Comparison of ENCODE assay signal across 8 cellular contexts in the genomic region with DNA sequence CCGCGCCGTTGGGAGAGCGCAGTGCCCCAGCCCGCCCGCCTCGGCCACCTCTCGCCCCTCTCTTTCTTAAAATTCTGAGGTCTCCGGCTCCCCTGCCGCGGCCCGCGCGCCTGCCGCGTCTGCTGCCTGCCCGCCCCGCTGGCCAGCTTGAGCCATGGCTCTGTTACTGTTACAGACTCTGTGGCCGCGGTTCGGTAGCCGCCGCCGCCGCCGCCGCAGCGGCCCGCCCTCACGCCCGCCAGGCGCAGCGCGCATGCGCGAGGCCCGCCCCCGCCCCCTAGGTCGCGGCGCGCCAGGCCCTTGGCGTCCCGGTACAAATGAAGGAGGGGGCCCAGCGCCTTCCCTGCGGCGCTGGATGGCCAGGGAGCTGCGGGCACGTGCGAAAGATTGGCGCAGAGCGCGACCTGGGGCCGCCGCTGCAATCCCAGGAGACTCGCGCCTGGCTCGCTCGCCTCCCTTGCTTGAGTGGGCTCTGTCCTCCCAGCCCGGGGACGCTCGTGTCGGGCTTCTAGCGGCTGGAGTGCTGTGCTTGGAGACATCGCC. TPM values are rescaled to one million over a fixed set of nuclear protein-coding genes. Genes with fewer than 3 reads are reported as not detected.
DNase-seq lines count a peak whose midpoint lies in the region; ATAC-seq and TF ChIP-seq lines count a peak whose summit lies in the region.

Gene ONECUT1, minus strand, starts transcription at position 171 of the 543 bp plus-strand sequence. CDS start 452 bp downstream, outside the sequence.

- POLR2A ChIA-PET in IMR-90 (lab: Charles Lee; ENCODE audit: unreplicated experiment) = no interaction called here

- H3K4me1 ChIP-seq in ES-I3 (ENCODE audit: insufficient read depth, low read length) (peaks cover 15% of the 10 kb centered on the region), IMR-90 (ENCODE audit: control insufficient read depth, insufficient read depth, low read length) (peaks cover 5% of the 10 kb centered on the region; the same call in 1 of the 2 replicates), body of pancreas (peaks cover 17% of the 10 kb centered on the region)

- ATAC-seq in GM21529 (IDR thresholded peaks at IDR 0.05; ENCODE audit: unreplicated experiment) (peak; percentile 85), IMR-90 (ENCODE audit: low read depth) (peak; percentile 88), body of pancreas (peak; percentile 75)

- no peak within 1 kb of the TSS for H2BK20ac ChIP-seq in IMR-90 (ENCODE audit: low read depth, low read length)

- H3K27me3 ChIP-seq in IMR-90 (ENCODE audit: control insufficient read depth, insufficient read depth, low read length) (peaks cover 92% of the 10 kb centered on the region), body of pancreas (no peaks in the 10 kb centered on the region)

- H3K4ac ChIP-seq in IMR-90 (ENCODE audit: low read depth, low read length) = no peak within 1 kb of the TSS

- no peak within 1 kb of the TSS for H2BK120ac ChIP-seq in IMR-90 (ENCODE audit: low read depth, low read length)

- no peaks in the 10 kb centered on the region; the same call in 1 of the 2 replicates for H4K20me1 ChIP-seq in IMR-90 (ENCODE audit: insufficient read depth, low read length)

- H3K4me3 ChIP-seq in IMR-90 (ENCODE audit: insufficient read depth, low read depth, low read length) (peak within 1 kb of the TSS; percentile 46), SK-N-MC (peak within 1 kb of the TSS; percentile 78), body of pancreas (peak within 1 kb of the TSS; percentile 57 to 92)

- H3K27ac ChIP-seq in IMR-90 (ENCODE audit: insufficient read depth, low read length) = no peak within 1 kb of the TSS
- H3K27ac ChIP-seq in SK-N-MC = no peak within 1 kb of the TSS
- peak within 1 kb of the TSS; percentile 40 to 96 (median 92) for H3K27ac ChIP-seq in body of pancreas

- no peak within 1 kb of the TSS for H2AK5ac ChIP-seq in IMR-90 (ENCODE audit: low read depth, low read length)

- no peak within 1 kb of the TSS for H2BK5ac ChIP-seq in IMR-90 (ENCODE audit: low read depth, low read length, poor library complexity, severe bottlenecking)

- H4K5ac ChIP-seq in IMR-90 (ENCODE audit: low read depth, low read length) = no peak within 1 kb of the TSS

- 1% methylated on average over 40 of the region's 65 CpGs; no CpG with 5 or more reads in 1 of the 2 experiments for WGBS in IMR-90 (ENCODE audit: extremely low coverage in 2 of 2, insufficient read length in 1 of 2), 2 experiments
- 0 to 1% methylated on average over 19 to 65 of the region's 65 CpGs for WGBS in body of pancreas, 2 donors

- H3K56ac ChIP-seq in IMR-90 (ENCODE audit: extremely low read depth, insufficient read depth, low read length) = no peak within 1 kb of the TSS

- H4K91ac ChIP-seq in IMR-90 (ENCODE audit: insufficient read depth, low read depth, low read length) = no peak within 1 kb of the TSS

- no TSS peak for BruUV-seq in IMR-90 (replicated peaks; lab: Mats Ljungman, UMichigan)

- no peak within 1 kb of the TSS for H3K14ac ChIP-seq in IMR-90 (replicated peaks; ENCODE audit: low read depth, low read length)

- no peak for TF ChIP-seq CTCF in IMR-90 (conservative IDR thresholded peaks at IDR 0.05; ENCODE audit: low read depth, low read length)
- peak in 1 of 7 experiments; percentile 22 for TF ChIP-seq CTCF in body of pancreas (IDR thresholded peaks at IDR 0.05)

- H3K4me2 ChIP-seq in IMR-90 (ENCODE audit: low read depth, low read length) = peak within 1 kb of the TSS; percentile 100

- DNase-seq in IMR-90 (peak; percentile 2), SK-N-MC (ENCODE audit: low read depth, low spot score) (no peak), body of pancreas (peak; percentile 83 to 89 (median 86)), islet precursor cell (peak; percentile 90)
- DNase-seq in stimulated activated CD4-positive, alpha-beta T cell treated with anti-CD3 and anti-CD28 coated beads, Interleukin-1b, Interleukin-23, amount 100 ng/mL, for 24 hours (ENCODE audit: low read depth in 4 of 4, low spot score in 1 of 4) = peak in 3 of 4 experiments; percentile 35 to 43 (median 38)
- no peak for DNase-seq in effector CD8-positive, alpha-beta T cell (lab: John Stamatoyannopoulos, UW)

- CTCF ChIA-PET in IMR-90 (lab: Yijun Ruan, JAX) = no interaction called here

- no peaks in the 10 kb centered on the region for H3K9me1 ChIP-seq in IMR-90 (ENCODE audit: insufficient read depth, low read length)

- no peak within 1 kb of the TSS for H4K8ac ChIP-seq in IMR-90 (ENCODE audit: low read depth in 2 of 2, low read length in 2 of 2)

- dilution Hi-C loops in IMR-90 (cut with HindIII; ENCODE audit: low sequenced_read_pairs, unreplicated experiment) = no loop called here

- no peak within 1 kb of the TSS for H2AK9ac ChIP-seq in IMR-90 (replicated peaks; ENCODE audit: low read depth, low read length, poor library complexity)

- no peak for TF ChIP-seq RAD21 in IMR-90 (IDR thresholded peaks at IDR 0.05; ENCODE audit: low read length)

- no peak within 1 kb of the TSS for H3K23ac ChIP-seq in IMR-90 (ENCODE audit: low read depth, low read length)

- H3K9me3 ChIP-seq in ES-I3 (ENCODE audit: control insufficient read depth, insufficient read depth, low read length) (no peaks in the 10 kb centered on the region), IMR-90 (ENCODE audit: control insufficient read depth, insufficient read depth, low read length) (peaks cover 14% of the 10 kb centered on the region), SK-N-MC (ENCODE audit: low read depth, low read length) (no peaks in the 10 kb centered on the region), body of pancreas (no peaks in the 10 kb centered on the region)

- peak within 1 kb of the TSS; percentile 53 for H3K9ac ChIP-seq in ES-I3 (ENCODE audit: low read depth, low read length)
- no peak within 1 kb of the TSS for H3K9ac ChIP-seq in IMR-90 (ENCODE audit: low read depth, low read length)
- H3K9ac ChIP-seq in SK-N-MC (ENCODE audit: insufficient read length) = no peak within 1 kb of the TSS

- intact Hi-C loops in IMR-90 (cut with micrococcal nuclease) = no loop called here
- intact Hi-C loops in body of pancreas (cut with DNase I) = loop anchor here (10.0 kb wide), 1 partner anchor 275 kb away; no protein-coding TSS in a partner anchor

- TF ChIP-seq POLR2A in IMR-90 (IDR thresholded peaks at IDR 0.05; ENCODE audit: low read depth, low read length) (no peak), body of pancreas (IDR thresholded peaks at IDR 0.05) (peak; percentile 69 to 88 (median 88))

- H3K36me3 ChIP-seq in ES-I3 (ENCODE audit: insufficient read depth, low read length) = no peaks in the 10 kb centered on the region
- no peaks in the 10 kb centered on the region for H3K36me3 ChIP-seq in IMR-90 (ENCODE audit: control insufficient read depth, insufficient read depth, low read length)
- H3K36me3 ChIP-seq in SK-N-MC (ENCODE audit: insufficient read depth, low read length) = no peaks in the 10 kb centered on the region
- H3K36me3 ChIP-seq in body of pancreas (replicated peaks in 1 of 2; ENCODE audit: insufficient read depth in 1 of 2, low read depth in 2 of 2) = no peaks in the 10 kb centered on the region

- no peak within 1 kb of the TSS for H2BK15ac ChIP-seq in IMR-90 (ENCODE audit: low read depth, low read length)

- in situ Hi-C loops in IMR-90 (cut with MboI; ENCODE audit: low sequenced_read_pairs) = no loop called here

- peak within 1 kb of the TSS; percentile 88 for H2AFZ ChIP-seq in IMR-90 (replicated peaks; ENCODE audit: low read length, poor library complexity)

- H3K18ac ChIP-seq in IMR-90 (ENCODE audit: low read depth, low read length) = no peak within 1 kb of the TSS

- no peaks in the 10 kb centered on the region for H3K79me1 ChIP-seq in IMR-90 (ENCODE audit: low read depth in 1 of 2, low read length in 2 of 2)

TF ChIP-seq in IMR-90, 13 proteins besides CTCF, POLR2A, EP300 and RAD21:
- TF ChIP-seq FOS (IDR thresholded peaks at IDR 0.05; ENCODE audit: low read depth, low read length) = no peak
- TF ChIP-seq USF2 (IDR thresholded peaks at IDR 0.05; ENCODE audit: low read depth, low read length) = no peak
- TF ChIP-seq SMC3 (IDR thresholded peaks at IDR 0.05; ENCODE audit: low read depth, low read length) = no peak

RNA-seq across cellular contexts. Expression of gene ONECUT1, which starts in this region (rescaled TPM):
- total RNA-seq in IMR-90 (2012; rRNA removed) (not detected in 2 replicates), body of pancreas (100 to 1,000 TPM in 1 of 2 donors, 10 to 100 TPM in 1; 68.0 to 126 TPM)
- polyA plus RNA-seq in IMR-90 (2012; rRNA removed) = not detected in 2 replicates
- polyA plus RNA-seq in IMR-90 (2012; cell fraction: cytosol; rRNA removed) = not detected in 2 replicates
- not detected in 2 replicates for polyA plus RNA-seq in IMR-90 (2012; cell fraction: nucleus; rRNA removed; ENCODE audit: low replicate concordance)

Comparison
In these comparisons a context has a peak if more than half of its experiments do, and no peak if none do; other contexts are left out.
1. RNA of gene ONECUT1 (total RNA-seq): 68.0 to 126 TPM in body of pancreas; not detected in IMR-90; every median in the first group is over 10 times any median in the second.
2. Peak in DNase-seq, ATAC-seq, H3K4me3 ChIP-seq and H3K4me2 ChIP-seq in IMR-90; RNA of the gene not detected or under 1 TPM.
3. DNase-seq: peak in body of pancreas (4 of 4), islet precursor cell (single experiment) and stimulated activated CD4-positive, alpha-beta T cell treated with anti-CD3 and anti-CD28 coated beads, Interleukin-1b, Interleukin-23, amount 100 ng/mL, for 24 hours (3 of 4); none in SK-N-MC (single experiment) and effector CD8-positive, alpha-beta T cell (single experiment).
4. H3K27ac ChIP-seq: peak in body of pancreas (4 of 4); none in IMR-90 (single experiment) and SK-N-MC (single experiment).
5. Peak in every context shown above with its lines, with median percentiles within 50 percentile points of each other: ATAC-seq and H3K4me3 ChIP-seq.